In genomic region chr1:248686815-248687214, GRCh38 we compare ENCODE assay signal across 8 cellular contexts. TPM values are rescaled to one million over a fixed set of nuclear protein-coding genes. Genes with fewer than 3 reads are reported as not detected.
DNase-seq lines count a peak whose midpoint lies in the region; ATAC-seq, FAIRE-seq and TF ChIP-seq lines count a peak whose summit lies in the region.

No MANE protein-coding gene starts in this region.

- no peaks in the 10 kb centered on the region for H3K27me3 ChIP-seq in small intestine (ENCODE audit: control insufficient read depth in 2 of 2, insufficient read depth in 2 of 2, low read length in 2 of 2)
- no peaks in the 10 kb centered on the region for H3K27me3 ChIP-seq in right atrium auricular region
- no peaks in the 10 kb centered on the region for H3K27me3 ChIP-seq in lower lobe of right lung (ENCODE audit: low read depth)

- no peak for TF ChIP-seq CTCF in right atrium auricular region (IDR thresholded peaks at IDR 0.05)
- TF ChIP-seq CTCF in lower lobe of right lung (IDR thresholded peaks at IDR 0.05): no peak

- H3K9me3 ChIP-seq in small intestine (ENCODE audit: control insufficient read depth, low read depth) (no peaks in the 10 kb centered on the region), right atrium auricular region (no peaks in the 10 kb centered on the region), lower lobe of right lung (no peaks in the 10 kb centered on the region)

- DNase-seq in activated CD4-positive, alpha-beta T cell treated with anti-CD3 and anti-CD28 coated beads for 48 hours: peak; percentile 21
- no peak for DNase-seq in activated CD4-positive, alpha-beta T cell treated with anti-CD3 and anti-CD28 coated beads for 1 hour
- peak; percentile 17 for DNase-seq in LoVo (ENCODE audit: low spot score)
- DNase-seq in small intestine: peak; percentile 65
- DNase-seq in right atrium auricular region (ENCODE audit: low spot score): no peak
- no peak for DNase-seq in lower lobe of right lung
- no peak for DNase-seq in NCI-H510A treated with DMSO at 0.1 percent for 48 hours (lab: John Stamatoyannopoulos, UW)

- H3K4me1 ChIP-seq in small intestine (ENCODE audit: control insufficient read depth in 2 of 2, insufficient read depth in 1 of 2, low read depth in 1 of 2, low read length in 1 of 2) (no peaks in the 10 kb centered on the region), right atrium auricular region (no peaks in the 10 kb centered on the region), lower lobe of right lung (no peaks in the 10 kb centered on the region)

- no peak overlapping the region for H3K27ac ChIP-seq in small intestine (ENCODE audit: low read depth in 1 of 2, low read length in 1 of 2)
- H3K27ac ChIP-seq in right atrium auricular region: no peak overlapping the region
- no peak overlapping the region for H3K27ac ChIP-seq in lower lobe of right lung

- no peak for FAIRE-seq in small intestine (lab: Jason Lieb, UNC)

- H3K36me3 ChIP-seq in small intestine (ENCODE audit: control insufficient read depth in 2 of 2, insufficient read depth in 2 of 2, low read length in 2 of 2) (no peaks in the 10 kb centered on the region), right atrium auricular region (no peaks in the 10 kb centered on the region), lower lobe of right lung (no peaks in the 10 kb centered on the region)

- WGBS in small intestine, 3 donors: 12 to 19% (median 18%) methylated on average over 3 of the region's 3 CpGs

- intact Hi-C loops in lower lobe of right lung (cut with DNase I): no loop called here

- peak; percentile 64 for ATAC-seq in GM21825 (IDR thresholded peaks at IDR 0.05; ENCODE audit: unreplicated experiment)
- ATAC-seq in lower lobe of right lung: no peak

- H3K4me3 ChIP-seq in small intestine (ENCODE audit: low read depth in 1 of 2, low read length in 2 of 2): no peak overlapping the region
- no peak overlapping the region for H3K4me3 ChIP-seq in right atrium auricular region
- no peak overlapping the region for H3K4me3 ChIP-seq in lower lobe of right lung

RNA-seq across cellular contexts. Expression of gene OR14I1, which starts 15.8 kb away (rescaled TPM):
- not detected for polyA plus RNA-seq in small intestine
- total RNA-seq in right atrium auricular region (not detected), lower lobe of right lung (not detected)

RNA-seq across cellular contexts. Expression of gene OR2T27, which starts 31.5 kb away (rescaled TPM):
- polyA plus RNA-seq in small intestine: not detected
- total RNA-seq in right atrium auricular region: not detected
- total RNA-seq in lower lobe of right lung: not detected

RNA-seq across cellular contexts. Expression of gene OR2T35, which starts 41.7 kb away (rescaled TPM):
- polyA plus RNA-seq in small intestine: not detected
- total RNA-seq in right atrium auricular region (not detected), lower lobe of right lung (not detected)

RNA-seq across cellular contexts. Expression of gene OR2T11, which starts 51.9 kb away (rescaled TPM):
- polyA plus RNA-seq in small intestine: not detected
- total RNA-seq in right atrium auricular region (not detected), lower lobe of right lung (not detected)

Comparison
In these comparisons a context has a peak if more than half of its experiments do, and no peak if none do; other contexts are left out.
1. DNase-seq: peak in activated CD4-positive, alpha-beta T cell treated with anti-CD3 and anti-CD28 coated beads for 48 hours (single experiment), LoVo (single experiment) and small intestine (single experiment); none in activated CD4-positive, alpha-beta T cell treated with anti-CD3 and anti-CD28 coated beads for 1 hour (single experiment), right atrium auricular region (single experiment), lower lobe of right lung (single experiment) and NCI-H510A treated with DMSO at 0.1 percent for 48 hours (single experiment).